Comparison of ENCODE assay signal across 8 cellular contexts in the genomic region with DNA sequence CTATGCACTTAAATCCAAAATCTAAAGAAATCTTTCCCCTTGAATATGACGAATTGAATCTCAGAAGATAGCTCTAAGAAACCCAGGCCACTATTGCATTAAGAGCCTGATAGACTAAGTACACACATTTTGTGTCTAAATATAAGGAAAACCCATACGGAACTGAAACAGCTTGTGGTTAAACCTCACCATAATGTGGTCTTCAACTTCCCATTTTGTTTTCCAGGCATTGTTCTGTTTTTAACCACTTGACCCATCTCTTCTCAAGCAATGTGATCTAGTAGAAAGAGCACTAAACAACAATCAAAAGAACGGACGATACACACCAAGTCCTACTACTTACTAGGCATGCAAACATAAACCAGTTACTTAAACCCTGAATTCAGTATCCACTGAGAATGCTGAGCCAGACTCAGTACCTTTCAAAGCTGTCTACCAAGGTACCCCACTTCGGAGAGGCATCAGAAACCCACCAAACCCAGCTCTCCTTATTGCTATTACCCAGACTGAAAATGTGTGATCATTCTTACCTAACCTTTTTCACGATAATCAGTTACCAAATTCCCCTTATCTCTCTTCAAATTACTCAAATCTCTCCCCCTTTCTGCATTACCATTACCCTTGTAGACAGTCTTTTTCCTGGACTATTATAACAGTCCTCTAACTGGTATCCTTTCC. TPM values are rescaled to one million over a fixed set of nuclear protein-coding genes. Genes with fewer than 3 reads are reported as not detected.
DNase-seq lines count a peak whose midpoint lies in the region; ATAC-seq and TF ChIP-seq lines count a peak whose summit lies in the region.

No MANE protein-coding gene starts in this region.

- H3K9ac ChIP-seq in endodermal cell (ENCODE audit: extremely low read depth, low read length, poor library complexity, severe bottlenecking): no peak overlapping the region

- no peaks in the 10 kb centered on the region for H3K36me3 Mint-ChIP-seq in IgD-negative memory B cell
- peaks cover 22% of the 10 kb centered on the region for H3K36me3 Mint-ChIP-seq in endodermal cell (ENCODE audit: low read depth)

- WGBS in endodermal cell (ENCODE audit: insufficient coverage in 1 of 2, insufficient read length in 1 of 2), 2 experiments: 86 to 92% methylated on average over 5 to 6 of the region's 6 CpGs
- WGBS in suprapubic skin: 81% methylated on average over 6 of the region's 6 CpGs
- 69 to 88% methylated on average over 4 to 6 of the region's 6 CpGs for WGBS in gastroesophageal sphincter (ENCODE audit: low coverage in 1 of 2), 2 donors

- H3K9me3 ChIP-seq in endodermal cell (ENCODE audit: control insufficient read depth, low read length) (no peaks in the 10 kb centered on the region), suprapubic skin (no peaks in the 10 kb centered on the region), gastroesophageal sphincter (no peaks in the 10 kb centered on the region)

- H3K27me3 ChIP-seq in endodermal cell (ENCODE audit: control insufficient read depth, insufficient read depth, low read length, poor library complexity, severe bottlenecking) (no peaks in the 10 kb centered on the region), suprapubic skin (no peaks in the 10 kb centered on the region), gastroesophageal sphincter (no peaks in the 10 kb centered on the region)

- TF ChIP-seq CTCF in GM12865 (IDR thresholded peaks at IDR 0.05; ENCODE audit: insufficient read depth, low read depth, low read length, missing control alignments) (no peak), endodermal cell (conservative IDR thresholded peaks at IDR 0.05) (no peak), suprapubic skin (IDR thresholded peaks at IDR 0.05) (no peak), gastroesophageal sphincter (IDR thresholded peaks at IDR 0.05) (no peak)

- H3K4me3 ChIP-seq in GM12865 (ENCODE audit: low read depth, low read length) (peak overlapping the region; percentile 15; the same call in 1 of the 2 replicates), endodermal cell (ENCODE audit: low read length) (no peak overlapping the region), suprapubic skin (no peak overlapping the region), gastroesophageal sphincter (no peak overlapping the region)

- ATAC-seq in GM21423 (IDR thresholded peaks at IDR 0.05; ENCODE audit: unreplicated experiment): peak; percentile 68
- no peak for ATAC-seq in left ventricle myocardium superior
- ATAC-seq in gastroesophageal sphincter: no peak

- H3K4me1 Mint-ChIP-seq in IgD-negative memory B cell (peaks cover 16 to 34% (median 20%) of the 10 kb centered on the region in 3 donors), endodermal cell (peaks cover 54% of the 10 kb centered on the region)

- H3K9me3 Mint-ChIP-seq in IgD-negative memory B cell (no peaks in the 10 kb centered on the region), endodermal cell (no peaks in the 10 kb centered on the region)

- TF ChIP-seq EP300 in suprapubic skin (IDR thresholded peaks at IDR 0.05) (no peak), gastroesophageal sphincter (IDR thresholded peaks at IDR 0.05) (no peak)

- intact Hi-C loops in left ventricle myocardium superior (cut with micrococcal nuclease): no loop called here

- H3K27me3 Mint-ChIP-seq in IgD-negative memory B cell (peaks cover 23% of the 10 kb centered on the region), endodermal cell (ENCODE audit: insufficient read depth) (no peaks in the 10 kb centered on the region)

- TF ChIP-seq POLR2A in suprapubic skin (IDR thresholded peaks at IDR 0.05) (no peak), gastroesophageal sphincter (IDR thresholded peaks at IDR 0.05) (no peak)

- DNase-seq in GM12865 (ENCODE audit: low read depth) (peak; percentile 88), endodermal cell (no peak), left ventricle myocardium superior (no peak), suprapubic skin (ENCODE audit: low spot score in 2 of 2) (no peak), NCI-H524 (lab: John Stamatoyannopoulos, UW) (no peak)

- H3K27ac Mint-ChIP-seq in IgD-negative memory B cell (peak overlapping the region; percentile 13 to 93 (median 46)), endodermal cell (peak overlapping the region; percentile 65)

- H3K36me3 ChIP-seq in endodermal cell (ENCODE audit: control insufficient read depth, insufficient read depth, low read length): peaks cover 34% of the 10 kb centered on the region
- H3K36me3 ChIP-seq in suprapubic skin: peaks cover 4% of the 10 kb centered on the region
- H3K36me3 ChIP-seq in gastroesophageal sphincter: peaks cover 0 to 17% of the 10 kb centered on the region in 2 donors

- H3K4me1 ChIP-seq in endodermal cell (ENCODE audit: control insufficient read depth, insufficient read depth, low read length): peaks cover 20% of the 10 kb centered on the region
- H3K4me1 ChIP-seq in suprapubic skin: peaks cover 41% of the 10 kb centered on the region
- peaks cover 21 to 94% (median 23%) of the 10 kb centered on the region in 3 donors for H3K4me1 ChIP-seq in gastroesophageal sphincter

- H3K27ac ChIP-seq in endodermal cell (ENCODE audit: low read depth, low read length) (no peak overlapping the region), suprapubic skin (no peak overlapping the region), gastroesophageal sphincter (no peak overlapping the region)

- H3K4me3 Mint-ChIP-seq in IgD-negative memory B cell: peak overlapping the region; percentile 16 to 57 (median 48)
- H3K4me3 Mint-ChIP-seq in endodermal cell: no peak overlapping the region

RNA-seq across cellular contexts. Expression of a gene that starts 12.8 kb away (rescaled TPM):
- polyA plus RNA-seq in IgD-negative memory B cell: 0.53 TPM
- total RNA-seq in endodermal cell (10 to 100 TPM; 26.6 to 31.1 TPM), left ventricle myocardium superior (23.0 TPM), suprapubic skin (10 to 100 TPM; 11.0 to 19.2 (median 15.0) TPM), gastroesophageal sphincter (10 to 100 TPM; 34.1 to 49.6 (median 42.3) TPM)
- polyA plus RNA-seq in endodermal cell (2013, experiment 1 of 2): 8.6 TPM
- 8.3 TPM for polyA plus RNA-seq in endodermal cell (2013, experiment 2 of 2)
